1 cellular context compared by ENCODE assay signal in the genomic region with DNA sequence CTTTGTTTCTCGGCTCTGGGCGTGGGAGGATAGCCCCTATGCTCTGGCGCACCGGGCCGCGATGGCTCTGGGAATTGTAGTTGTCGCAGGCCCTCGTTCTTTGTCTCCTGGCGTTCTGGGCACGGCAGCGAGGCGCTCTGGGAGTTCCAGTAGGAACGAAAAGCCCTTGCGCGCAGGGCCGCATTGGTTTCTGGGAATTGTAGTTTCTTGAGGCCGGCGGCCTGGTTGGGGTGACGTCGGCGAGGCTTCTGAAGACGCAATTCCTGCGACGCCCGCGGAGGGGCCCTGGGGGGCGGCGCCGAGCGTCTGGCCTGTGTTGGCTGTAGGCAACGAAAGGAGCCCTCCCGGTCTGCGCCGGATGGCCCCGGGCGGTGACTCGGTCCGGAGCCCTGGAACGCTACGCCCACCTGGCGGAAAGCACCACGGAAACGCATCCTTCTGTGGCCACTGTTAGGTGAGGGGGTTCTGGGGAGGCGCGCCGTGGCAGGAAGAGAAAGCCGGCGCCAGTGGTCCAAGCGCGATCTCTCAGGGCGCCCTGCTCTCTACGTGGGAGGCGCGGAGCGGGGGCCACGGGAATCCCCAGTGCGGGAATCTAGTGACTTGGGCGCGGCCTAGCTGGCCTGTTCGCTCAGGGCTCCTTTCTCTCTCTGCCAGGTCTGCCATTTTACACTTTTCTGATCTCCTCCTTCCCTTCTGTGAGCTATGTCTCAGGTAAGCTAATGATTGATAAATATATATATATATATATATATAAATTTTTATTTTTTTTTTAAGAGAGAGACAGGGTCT.
TF ChIP-seq lines count a peak whose summit lies in the region.

Gene ZNF140 (plus strand): TSS at position 305 of the 789 bp plus-strand sequence. CDS start 398 bp downstream, at position 703.

TF ChIP-seq in K562, 482 proteins besides CTCF, POLR2A, EP300 and RAD21 (continued from another document and continues in another):
- TF ChIP-seq NCOR1 (IDR thresholded peaks at IDR 0.05) (no peak), IRF1 (CRISPR knock-in tag; IDR thresholded peaks at IDR 0.05; ENCODE audit: borderline replicate concordance) (no peak), KLF13 (tag; IDR thresholded peaks at IDR 0.05; ENCODE audit: borderline replicate concordance, low read depth) (peak; percentile 92), NCOA1 (IDR thresholded peaks at IDR 0.05; ENCODE audit: low read depth) (no peak; the same call in 1 of the 2 replicates), POLR2G (IDR thresholded peaks at IDR 0.05; ENCODE audit: low read depth, low read length) (peak; percentile 92), NR2C2 (CRISPR knock-in tag; IDR thresholded peaks at IDR 0.05) (no peak), NR2C2 (tag; IDR thresholded peaks at IDR 0.05) (peak; percentile 90), GABPB1 (CRISPR knock-in tag; IDR thresholded peaks at IDR 0.05) (peak; percentile 3), CREB1 (IDR thresholded peaks at IDR 0.05) (peak; percentile 96), CREB1 (CRISPR knock-in tag; IDR thresholded peaks at IDR 0.05) (peak; percentile 91), RBFOX2 (IDR thresholded peaks at IDR 0.05; ENCODE audit: low read depth, low read length) (peak; percentile 94), CEBPB (tag; IDR thresholded peaks at IDR 0.05) (no peak), ZNF589 (CRISPR knock-in tag; IDR thresholded peaks at IDR 0.05; ENCODE audit: low read depth) (0 out of 2 replicates have a peak, but pooled peaks have one; percentile 10), PML (IDR thresholded peaks at IDR 0.05; ENCODE audit: low read length) (0 out of 2 replicates have a peak, but pooled peaks have one; percentile 27), TCF3 (CRISPR knock-in tag; IDR thresholded peaks at IDR 0.05) (0 out of 2 replicates have a peak, but pooled peaks have one; percentile 4), E2F5 (CRISPR knock-in tag; IDR thresholded peaks at IDR 0.05) (no peak), ZNF263 (CRISPR knock-in tag; IDR thresholded peaks at IDR 0.05; ENCODE audit: borderline replicate concordance) (0 out of 2 replicates have a peak, but pooled peaks have one; percentile 24), FOXJ2 (tag; IDR thresholded peaks at IDR 0.05) (peak; percentile 73; the same call in 1 of the 2 replicates), HNRNPLL (IDR thresholded peaks at IDR 0.05; ENCODE audit: low read depth, low read length, poor library complexity, severe bottlenecking) (peak; percentile 41), ZNF408 (CRISPR knock-in tag; IDR thresholded peaks at IDR 0.05; ENCODE audit: low read depth) (no peak), NRF1 (conservative IDR thresholded peaks at IDR 0.05 in 1 of 2, IDR thresholded peaks at IDR 0.05 in 1 of 2) (peak; percentile 8 to 38; a peak in 3 of 4 replicates), USF2 (CRISPR knock-in tag; IDR thresholded peaks at IDR 0.05) (peak; percentile 12; the same call in 1 of the 2 replicates), ZNF436 (CRISPR knock-in tag; IDR thresholded peaks at IDR 0.05) (no peak), KLF6 (CRISPR knock-in tag; IDR thresholded peaks at IDR 0.05; ENCODE audit: borderline replicate concordance) (no peak), PTTG1 (tag; IDR thresholded peaks at IDR 0.05; ENCODE audit: low read depth) (no peak), NFATC3 (IDR thresholded peaks at IDR 0.05) (no peak), ZFX (CRISPR knock-in tag; IDR thresholded peaks at IDR 0.05) (peak; percentile 93), TBL1XR1 (IDR thresholded peaks at IDR 0.05; ENCODE audit: low read length in 2 of 2) (peak in 1 of 2 experiments; percentile 48; a peak in 1 of 4 replicates), BHLHE40 (IDR thresholded peaks at IDR 0.05; ENCODE audit: low read length) (no peak), POLR2AphosphoS5 (IDR thresholded peaks at IDR 0.05; ENCODE audit: control insufficient read depth, insufficient read depth, low read depth, low read length) (peak; percentile 42; the same call in 1 of the 2 replicates), DLX4 (CRISPR knock-in tag; IDR thresholded peaks at IDR 0.05) (no peak), POLR2B (IDR thresholded peaks at IDR 0.05; ENCODE audit: low read depth, partially characterized antibody) (peak; percentile 73), ZFP1 (CRISPR knock-in tag; IDR thresholded peaks at IDR 0.05) (no peak), ZNF584 (CRISPR knock-in tag; IDR thresholded peaks at IDR 0.05; ENCODE audit: low read depth) (peak; percentile 72), ARNT (IDR thresholded peaks at IDR 0.05) (0 out of 4 replicates have a peak, but pooled peaks of 1 of the 2 experiments have one; percentile 41), GABPA (tag; conservative IDR thresholded peaks at IDR 0.05; ENCODE audit: low read depth) (peak; percentile 80), PCBP1 (IDR thresholded peaks at IDR 0.05; ENCODE audit: low read depth, low read length, poor library complexity, severe bottlenecking) (peak; percentile 11), ETV5 (CRISPR knock-in tag; IDR thresholded peaks at IDR 0.05; ENCODE audit: low read depth) (no peak), KDM5B (IDR thresholded peaks at IDR 0.05; ENCODE audit: insufficient replicate concordance, low read depth, low read length) (peak; percentile 78), SRSF7 (optimal IDR thresholded peaks at IDR 0.05; ENCODE audit: low read depth, low read length) (no peak), SAP30 (IDR thresholded peaks at IDR 0.05; ENCODE audit: borderline replicate concordance, insufficient read depth, low read depth, low read length, poor library complexity, severe bottlenecking) (peak; percentile 24), GTF2F1 (IDR thresholded peaks at IDR 0.05; ENCODE audit: low read depth, low read length) (no peak), MLX (CRISPR knock-in tag; conservative IDR thresholded peaks at IDR 0.05) (no peak), KDM4B (IDR thresholded peaks at IDR 0.05; ENCODE audit: borderline replicate concordance in 2 of 2, low read depth in 1 of 2) (no peak), COPS2 (conservative IDR thresholded peaks at IDR 0.05) (no peak), NR4A1 (CRISPR knock-in tag; IDR thresholded peaks at IDR 0.05) (0 out of 2 replicates have a peak, but pooled peaks have one; percentile 4), NR4A1 (tag; IDR thresholded peaks at IDR 0.05) (no peak; the same call in 1 of the 2 replicates), CHD2 (IDR thresholded peaks at IDR 0.05; ENCODE audit: low read depth, low read length) (no peak; the same call in 1 of the 2 replicates), RB1 (IDR thresholded peaks at IDR 0.05; ENCODE audit: low read depth) (peak; percentile 42; the same call in 1 of the 2 replicates), BDP1 (IDR thresholded peaks at IDR 0.05; ENCODE audit: insufficient read depth, insufficient read length) (no peak), FIP1L1 (IDR thresholded peaks at IDR 0.05; ENCODE audit: low read depth, low read length, poor library complexity, severe bottlenecking) (peak; percentile 56), ZNF232 (CRISPR knock-in tag; IDR thresholded peaks at IDR 0.05) (no peak), CBX3 (IDR thresholded peaks at IDR 0.05; ENCODE audit: borderline replicate concordance in 1 of 2, low read length in 2 of 2) (peak in 1 of 2 experiments; percentile 15; a peak in 2 of 3 replicates), MTA1 (IDR thresholded peaks at IDR 0.05; ENCODE audit: borderline replicate concordance) (peak; percentile 96), XRCC5 (IDR thresholded peaks at IDR 0.05; ENCODE audit: low read depth, low read length) (0 out of 2 replicates have a peak, but pooled peaks have one; percentile 1), ZNF586 (CRISPR knock-in tag; conservative IDR thresholded peaks at IDR 0.05) (no peak), CBX5 (IDR thresholded peaks at IDR 0.05; ENCODE audit: borderline replicate concordance, low read depth) (0 out of 2 replicates have a peak, but pooled peaks have one; percentile 34), ZNF3 (CRISPR knock-in tag; IDR thresholded peaks at IDR 0.05) (no peak), HCFC1 (IDR thresholded peaks at IDR 0.05; ENCODE audit: low read depth, low read length) (peak; percentile 87)
- TF ChIP-seq, protein P1, sequence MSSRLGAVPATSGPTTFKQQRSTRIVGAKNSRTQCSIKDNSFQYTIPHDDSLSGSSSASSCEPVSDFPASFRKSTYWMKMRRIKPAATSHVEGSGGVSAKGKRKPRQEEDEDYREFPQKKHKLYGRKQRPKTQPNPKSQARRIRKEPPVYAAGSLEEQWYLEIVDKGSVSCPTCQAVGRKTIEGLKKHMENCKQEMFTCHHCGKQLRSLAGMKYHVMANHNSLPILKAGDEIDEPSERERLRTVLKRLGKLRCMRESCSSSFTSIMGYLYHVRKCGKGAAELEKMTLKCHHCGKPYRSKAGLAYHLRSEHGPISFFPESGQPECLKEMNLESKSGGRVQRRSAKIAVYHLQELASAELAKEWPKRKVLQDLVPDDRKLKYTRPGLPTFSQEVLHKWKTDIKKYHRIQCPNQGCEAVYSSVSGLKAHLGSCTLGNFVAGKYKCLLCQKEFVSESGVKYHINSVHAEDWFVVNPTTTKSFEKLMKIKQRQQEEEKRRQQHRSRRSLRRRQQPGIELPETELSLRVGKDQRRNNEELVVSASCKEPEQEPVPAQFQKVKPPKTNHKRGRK (tag; IDR thresholded peaks at IDR 0.05): no peak
- TF ChIP-seq, protein P2, sequence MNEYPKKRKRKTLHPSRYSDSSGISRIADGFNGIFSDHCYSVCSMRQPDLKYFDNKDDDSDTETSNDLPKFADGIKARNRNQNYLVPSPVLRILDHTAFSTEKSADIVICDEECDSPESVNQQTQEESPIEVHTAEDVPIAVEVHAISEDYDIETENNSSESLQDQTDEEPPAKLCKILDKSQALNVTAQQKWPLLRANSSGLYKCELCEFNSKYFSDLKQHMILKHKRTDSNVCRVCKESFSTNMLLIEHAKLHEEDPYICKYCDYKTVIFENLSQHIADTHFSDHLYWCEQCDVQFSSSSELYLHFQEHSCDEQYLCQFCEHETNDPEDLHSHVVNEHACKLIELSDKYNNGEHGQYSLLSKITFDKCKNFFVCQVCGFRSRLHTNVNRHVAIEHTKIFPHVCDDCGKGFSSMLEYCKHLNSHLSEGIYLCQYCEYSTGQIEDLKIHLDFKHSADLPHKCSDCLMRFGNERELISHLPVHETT (CRISPR knock-in tag; conservative IDR thresholded peaks at IDR 0.05 in 1 of 2, IDR thresholded peaks at IDR 0.05 in 1 of 2): no peak; a peak in 1 of 4 replicates
- TF ChIP-seq, protein P3, sequence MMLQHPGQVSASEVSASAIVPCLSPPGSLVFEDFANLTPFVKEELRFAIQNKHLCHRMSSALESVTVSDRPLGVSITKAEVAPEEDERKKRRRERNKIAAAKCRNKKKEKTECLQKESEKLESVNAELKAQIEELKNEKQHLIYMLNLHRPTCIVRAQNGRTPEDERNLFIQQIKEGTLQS (IDR thresholded peaks at IDR 0.05): 0 out of 2 replicates have a peak, but pooled peaks have one; percentile 45
- TF ChIP-seq, protein P3 (CRISPR knock-in tag; conservative IDR thresholded peaks at IDR 0.05): no peak; the same call in 1 of the 2 replicates
- TF ChIP-seq, protein P4, sequence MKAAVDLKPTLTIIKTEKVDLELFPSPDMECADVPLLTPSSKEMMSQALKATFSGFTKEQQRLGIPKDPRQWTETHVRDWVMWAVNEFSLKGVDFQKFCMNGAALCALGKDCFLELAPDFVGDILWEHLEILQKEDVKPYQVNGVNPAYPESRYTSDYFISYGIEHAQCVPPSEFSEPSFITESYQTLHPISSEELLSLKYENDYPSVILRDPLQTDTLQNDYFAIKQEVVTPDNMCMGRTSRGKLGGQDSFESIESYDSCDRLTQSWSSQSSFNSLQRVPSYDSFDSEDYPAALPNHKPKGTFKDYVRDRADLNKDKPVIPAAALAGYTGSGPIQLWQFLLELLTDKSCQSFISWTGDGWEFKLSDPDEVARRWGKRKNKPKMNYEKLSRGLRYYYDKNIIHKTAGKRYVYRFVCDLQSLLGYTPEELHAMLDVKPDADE (conservative IDR thresholded peaks at IDR 0.05; ENCODE audit: control insufficient read depth, low read depth, low read length): peak; percentile 82
